In genomic region chr1:64842244-64842643, GRCh38 we compare ENCODE assay signal across 17 cellular contexts.
DNase-seq lines count a peak whose midpoint lies in the region; ATAC-seq and TF ChIP-seq lines count a peak whose summit lies in the region.
"Had no signal": no experiment of that assay in that cellular context is flagged by ENCODE, and none has a peak within 500 bp of the region (broad histone marks: within the 10 kb centered on the region; RNA-seq: fewer than 3 reads in every experiment).

No MANE protein-coding gene starts in this region.

- no peak for TF ChIP-seq POLR2A in IMR-90 (IDR thresholded peaks at IDR 0.05; ENCODE audit: low read depth, low read length)

- H2AK9ac ChIP-seq in IMR-90 (replicated peaks; ENCODE audit: low read depth, low read length, poor library complexity) = no peak overlapping the region

- no peak overlapping the region for H3K4me3 Mint-ChIP-seq in activated CD8-positive, alpha-beta T cell treated with anti-CD3 and anti-CD28 coated beads, Interleukin-2, amount 10 ng/mL, durations not matched to agents 7 days and 5 days
- no peak overlapping the region for H3K4me3 Mint-ChIP-seq in activated CD8-positive, alpha-beta T cell treated with anti-CD3 and anti-CD28 coated beads for 36 hours
- H3K4me3 Mint-ChIP-seq in memory B cell = no peak overlapping the region
- no peak overlapping the region for H3K4me3 Mint-ChIP-seq in activated CD8-positive, alpha-beta memory T cell treated with anti-CD3 and anti-CD28 coated beads, Interleukin-2, amount 10 ng/mL, durations not matched to agents 7 days and 5 days
- H3K4me3 Mint-ChIP-seq: CD8-positive, alpha-beta T cell had no signal

- peak; percentile 10 for DNase-seq in activated CD8-positive, alpha-beta T cell treated with anti-CD3 and anti-CD28 coated beads, Interleukin-2, amount 10 ng/mL, durations not matched to agents 7 days and 5 days
- DNase-seq in activated CD8-positive, alpha-beta T cell treated with anti-CD3 and anti-CD28 coated beads for 36 hours = no peak
- no peak for DNase-seq in IMR-90
- no peak for DNase-seq in SK-N-MC (ENCODE audit: low read depth, low spot score)
- no peak for DNase-seq in memory B cell (ENCODE audit: low spot score in 2 of 2)
- DNase-seq in activated CD8-positive, alpha-beta memory T cell treated with anti-CD3 and anti-CD28 coated beads, Interleukin-2, amount 10 ng/mL, durations not matched to agents 7 days and 5 days = no peak
- no peak for DNase-seq in GM03348 (ENCODE audit: low spot score)
- DNase-seq: 8988T; Calu3; CD8-positive, alpha-beta T cell; GF-D8; HCEC 1CT; NCI-H1105 treated with DMSO at 0.1 percent for 48 hours; NCI-H1694; NCI-H2081 treated with DMSO at 0.1 percent for 48 hours had no signal

- peaks cover 71% of the 10 kb centered on the region for H3K36me3 ChIP-seq in IMR-90 (ENCODE audit: control insufficient read depth, insufficient read depth, low read length)
- peaks cover 93% of the 10 kb centered on the region for H3K36me3 ChIP-seq in SK-N-MC (ENCODE audit: insufficient read depth, low read length)

- H3K4me3 ChIP-seq in IMR-90 (ENCODE audit: insufficient read depth, low read depth, low read length) (no peak overlapping the region), SK-N-MC (no peak overlapping the region)
- H3K4me3 ChIP-seq: GM23248 had no signal

- H3K4ac ChIP-seq in IMR-90 (ENCODE audit: low read depth, low read length) = no peak overlapping the region

- no peak overlapping the region for H4K8ac ChIP-seq in IMR-90 (ENCODE audit: low read depth in 2 of 2, low read length in 2 of 2)

- no peak overlapping the region for H2BK5ac ChIP-seq in IMR-90 (ENCODE audit: low read depth, low read length, poor library complexity, severe bottlenecking)

- peaks cover 0 to 4% of the 10 kb centered on the region in 2 experiments; a peak in 1 of 4 replicates for H3K79me1 ChIP-seq in IMR-90 (ENCODE audit: low read depth in 1 of 2, low read length in 2 of 2)

- H3K14ac ChIP-seq in IMR-90 (replicated peaks; ENCODE audit: low read depth, low read length) = no peak overlapping the region

- H3K4me1 ChIP-seq in IMR-90 (ENCODE audit: control insufficient read depth, insufficient read depth, low read length) = peaks cover 5% of the 10 kb centered on the region; the same call in 1 of the 2 replicates

- H2BK15ac ChIP-seq in IMR-90 (ENCODE audit: low read depth, low read length) = no peak overlapping the region

- no peaks in the 10 kb centered on the region for H3K27me3 ChIP-seq in IMR-90 (ENCODE audit: control insufficient read depth, insufficient read depth, low read length)

- H3K23ac ChIP-seq in IMR-90 (ENCODE audit: low read depth, low read length) = no peak overlapping the region

- no peak overlapping the region for H3K18ac ChIP-seq in IMR-90 (ENCODE audit: low read depth, low read length)

- BruUV-seq in IMR-90 (replicated peaks; lab: Mats Ljungman, UMichigan) = no TSS peak

- in situ Hi-C loops in IMR-90 (cut with MboI; ENCODE audit: low sequenced_read_pairs) = no loop called here

- TF ChIP-seq RAD21 in IMR-90 (IDR thresholded peaks at IDR 0.05; ENCODE audit: low read length) = no peak

- TF ChIP-seq CTCF in activated CD8-positive, alpha-beta T cell treated with anti-CD3 and anti-CD28 coated beads for 36 hours (IDR thresholded peaks at IDR 0.05) = no peak
- no peak for TF ChIP-seq CTCF in IMR-90 (conservative IDR thresholded peaks at IDR 0.05; ENCODE audit: low read depth, low read length)

- no peak overlapping the region; the same call in 1 of the 2 replicates for H3K4me2 ChIP-seq in IMR-90 (ENCODE audit: low read depth, low read length)

- H3K9me3 Mint-ChIP-seq in activated CD8-positive, alpha-beta T cell treated with anti-CD3 and anti-CD28 coated beads, Interleukin-2, amount 10 ng/mL, durations not matched to agents 7 days and 5 days (ENCODE audit: insufficient read depth) = no peaks in the 10 kb centered on the region
- no peaks in the 10 kb centered on the region for H3K9me3 Mint-ChIP-seq in activated CD8-positive, alpha-beta T cell treated with anti-CD3 and anti-CD28 coated beads for 36 hours
- H3K9me3 Mint-ChIP-seq in memory B cell = no peaks in the 10 kb centered on the region
- no peaks in the 10 kb centered on the region for H3K9me3 Mint-ChIP-seq in activated CD8-positive, alpha-beta memory T cell treated with anti-CD3 and anti-CD28 coated beads, Interleukin-2, amount 10 ng/mL, durations not matched to agents 7 days and 5 days (ENCODE audit: low read depth)
- H3K9me3 Mint-ChIP-seq: CD8-positive, alpha-beta T cell had no signal

- no peak for ATAC-seq in activated CD8-positive, alpha-beta T cell treated with anti-CD3 and anti-CD28 coated beads, Interleukin-2, amount 10 ng/mL, durations not matched to agents 7 days and 5 days
- no peak for ATAC-seq in activated CD8-positive, alpha-beta T cell treated with anti-CD3 and anti-CD28 coated beads for 36 hours
- peak; percentile 15; the same call in 1 of the 2 replicates for ATAC-seq in IMR-90 (ENCODE audit: low read depth)
- no peak for ATAC-seq in memory B cell (ENCODE audit: low read depth)
- ATAC-seq in activated CD8-positive, alpha-beta memory T cell treated with anti-CD3 and anti-CD28 coated beads, Interleukin-2, amount 10 ng/mL, durations not matched to agents 7 days and 5 days = no peak
- no peak for ATAC-seq in HG02623 (IDR thresholded peaks at IDR 0.05; ENCODE audit: unreplicated experiment)
- ATAC-seq: CD8-positive, alpha-beta T cell had no signal

- no peaks in the 10 kb centered on the region for H3K9me3 ChIP-seq in IMR-90 (ENCODE audit: control insufficient read depth, insufficient read depth, low read length)
- no peaks in the 10 kb centered on the region for H3K9me3 ChIP-seq in SK-N-MC (ENCODE audit: low read depth, low read length)

- no peaks in the 10 kb centered on the region for H3K27me3 Mint-ChIP-seq in activated CD8-positive, alpha-beta T cell treated with anti-CD3 and anti-CD28 coated beads, Interleukin-2, amount 10 ng/mL, durations not matched to agents 7 days and 5 days (ENCODE audit: low read depth)
- no peaks in the 10 kb centered on the region for H3K27me3 Mint-ChIP-seq in activated CD8-positive, alpha-beta T cell treated with anti-CD3 and anti-CD28 coated beads for 36 hours
- no peaks in the 10 kb centered on the region for H3K27me3 Mint-ChIP-seq in memory B cell
- no peaks in the 10 kb centered on the region for H3K27me3 Mint-ChIP-seq in activated CD8-positive, alpha-beta memory T cell treated with anti-CD3 and anti-CD28 coated beads, Interleukin-2, amount 10 ng/mL, durations not matched to agents 7 days and 5 days

- H3K9ac ChIP-seq in IMR-90 (ENCODE audit: low read depth, low read length) (no peak overlapping the region), SK-N-MC (ENCODE audit: insufficient read length) (no peak overlapping the region)
- H3K9ac ChIP-seq: GM23248 had no signal

- no peak overlapping the region for H2BK120ac ChIP-seq in IMR-90 (ENCODE audit: low read depth, low read length)

- H3K9me1 ChIP-seq in IMR-90 (ENCODE audit: insufficient read depth, low read length) = peaks cover 3% of the 10 kb centered on the region; the same call in 1 of the 2 replicates

- POLR2A ChIA-PET in activated CD8-positive, alpha-beta T cell treated with anti-CD3 and anti-CD28 coated beads, Interleukin-2, amount 10 ng/mL, durations not matched to agents 7 days and 5 days (lab: Charles Lee) = interaction anchor here (1.5 kb wide), 1 partner anchor 9 kb away, joined by 4 read pairs; no protein-coding TSS in a partner anchor
- POLR2A ChIA-PET in activated CD8-positive, alpha-beta T cell treated with anti-CD3 and anti-CD28 coated beads for 36 hours (lab: Charles Lee) = no interaction called here
- POLR2A ChIA-PET in IMR-90 (lab: Charles Lee; ENCODE audit: unreplicated experiment) = interaction anchor here (0.6 kb wide), 1 partner anchor 1008 kb away, joined by 13 read pairs; no protein-coding TSS in a partner anchor

- no peak overlapping the region for H2AFZ ChIP-seq in IMR-90 (replicated peaks; ENCODE audit: low read length, poor library complexity)
- H2AFZ ChIP-seq: GM23248 had no signal

- no peak overlapping the region for H2AK5ac ChIP-seq in IMR-90 (ENCODE audit: low read depth, low read length)

- dilution Hi-C loops in IMR-90 (cut with HindIII; ENCODE audit: low sequenced_read_pairs, unreplicated experiment) = no loop called here

- no CpG with 5 or more reads among the region's 3 CpGs for WGBS in IMR-90 (ENCODE audit: extremely low coverage in 2 of 2, insufficient read length in 1 of 2), 2 experiments

- no peaks in the 10 kb centered on the region for H4K20me1 ChIP-seq in IMR-90 (ENCODE audit: insufficient read depth, low read length)

- no peak overlapping the region for H3K27ac Mint-ChIP-seq in activated CD8-positive, alpha-beta T cell treated with anti-CD3 and anti-CD28 coated beads, Interleukin-2, amount 10 ng/mL, durations not matched to agents 7 days and 5 days
- H3K27ac Mint-ChIP-seq in activated CD8-positive, alpha-beta T cell treated with anti-CD3 and anti-CD28 coated beads for 36 hours = no peak overlapping the region
- peak overlapping the region; percentile 73 for H3K27ac Mint-ChIP-seq in memory B cell
- no peak overlapping the region for H3K27ac Mint-ChIP-seq in activated CD8-positive, alpha-beta memory T cell treated with anti-CD3 and anti-CD28 coated beads, Interleukin-2, amount 10 ng/mL, durations not matched to agents 7 days and 5 days

- H2BK20ac ChIP-seq in IMR-90 (ENCODE audit: low read depth, low read length) = no peak overlapping the region

- no peak overlapping the region for H3K56ac ChIP-seq in IMR-90 (ENCODE audit: extremely low read depth, insufficient read depth, low read length)

- no peak overlapping the region for H4K91ac ChIP-seq in IMR-90 (ENCODE audit: insufficient read depth, low read depth, low read length)

- CTCF ChIA-PET in activated CD8-positive, alpha-beta T cell treated with anti-CD3 and anti-CD28 coated beads, Interleukin-2, amount 10 ng/mL, durations not matched to agents 7 days and 5 days (lab: Charles Lee) = no interaction called here
- CTCF ChIA-PET in activated CD8-positive, alpha-beta T cell treated with anti-CD3 and anti-CD28 coated beads for 36 hours (lab: Charles Lee) = no interaction called here
- CTCF ChIA-PET in IMR-90 (lab: Yijun Ruan, JAX) = no interaction called here
- CTCF ChIA-PET in activated CD8-positive, alpha-beta memory T cell treated with anti-CD3 and anti-CD28 coated beads, Interleukin-2, amount 10 ng/mL, durations not matched to agents 7 days and 5 days (lab: Charles Lee) = no interaction called here

- peaks cover 64% of the 10 kb centered on the region for H3K36me3 Mint-ChIP-seq in activated CD8-positive, alpha-beta T cell treated with anti-CD3 and anti-CD28 coated beads, Interleukin-2, amount 10 ng/mL, durations not matched to agents 7 days and 5 days (ENCODE audit: low read depth)
- H3K36me3 Mint-ChIP-seq in activated CD8-positive, alpha-beta T cell treated with anti-CD3 and anti-CD28 coated beads for 36 hours (ENCODE audit: low read depth) = peaks cover 41% of the 10 kb centered on the region
- peaks cover 29% of the 10 kb centered on the region for H3K36me3 Mint-ChIP-seq in memory B cell
- H3K36me3 Mint-ChIP-seq in activated CD8-positive, alpha-beta memory T cell treated with anti-CD3 and anti-CD28 coated beads, Interleukin-2, amount 10 ng/mL, durations not matched to agents 7 days and 5 days = peaks cover 47% of the 10 kb centered on the region

- no peak overlapping the region for H4K5ac ChIP-seq in IMR-90 (ENCODE audit: low read depth, low read length)

- H3K4me1 Mint-ChIP-seq in activated CD8-positive, alpha-beta T cell treated with anti-CD3 and anti-CD28 coated beads, Interleukin-2, amount 10 ng/mL, durations not matched to agents 7 days and 5 days (ENCODE audit: low read depth) = no peaks in the 10 kb centered on the region
- H3K4me1 Mint-ChIP-seq in activated CD8-positive, alpha-beta T cell treated with anti-CD3 and anti-CD28 coated beads for 36 hours (ENCODE audit: low read depth) = no peaks in the 10 kb centered on the region
- peaks cover 7% of the 10 kb centered on the region for H3K4me1 Mint-ChIP-seq in memory B cell
- H3K4me1 Mint-ChIP-seq in activated CD8-positive, alpha-beta memory T cell treated with anti-CD3 and anti-CD28 coated beads, Interleukin-2, amount 10 ng/mL, durations not matched to agents 7 days and 5 days = no peaks in the 10 kb centered on the region

- H3K27ac ChIP-seq in IMR-90 (ENCODE audit: insufficient read depth, low read length) (no peak overlapping the region), SK-N-MC (peak overlapping the region; percentile 44; the same call in 1 of the 2 replicates)
- H3K27ac ChIP-seq: GM23248 had no signal

- intact Hi-C loops in activated CD8-positive, alpha-beta T cell treated with anti-CD3 and anti-CD28 coated beads for 36 hours (cut with micrococcal nuclease) = no loop called here
- intact Hi-C loops in IMR-90 (cut with micrococcal nuclease) = no loop called here
